ENCODE assay signal across 9 cellular contexts in the genomic region with DNA sequence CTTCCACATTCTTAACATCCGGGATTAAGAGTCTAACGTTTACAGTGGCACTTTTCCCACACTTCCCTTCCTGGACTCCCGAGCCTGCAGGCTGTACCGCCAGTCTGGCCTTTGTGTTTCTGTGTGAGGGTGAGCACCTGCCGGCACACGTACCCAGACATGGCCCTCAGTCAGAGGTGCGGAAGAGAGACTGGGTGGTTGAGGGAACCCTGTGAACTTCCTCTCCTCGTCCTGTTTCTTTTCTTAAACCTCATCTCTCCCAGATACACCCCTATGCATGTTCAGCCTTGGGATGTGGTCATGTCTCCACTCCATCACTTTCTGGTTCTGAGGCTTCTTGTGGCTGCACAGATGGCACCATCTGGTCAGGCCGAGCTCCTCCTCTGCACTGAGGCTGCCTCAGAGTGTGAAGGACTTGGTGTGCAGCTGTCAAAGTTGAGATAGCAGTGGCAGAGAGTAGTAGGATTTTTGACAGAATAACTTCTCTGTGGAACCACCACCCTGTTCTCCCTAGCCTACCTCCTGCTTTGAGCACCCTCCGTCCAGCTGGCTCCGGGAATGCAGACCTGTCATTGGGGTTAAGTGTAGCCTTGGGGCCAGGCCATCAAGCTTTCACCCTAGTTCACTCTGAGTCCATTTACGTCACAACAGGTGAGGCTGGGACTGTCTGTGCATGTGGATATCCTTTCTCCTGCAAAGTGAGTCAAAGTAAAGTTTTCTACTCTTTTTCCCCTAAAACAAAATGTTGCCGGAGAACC. TPM values are rescaled to one million over a fixed set of nuclear protein-coding genes. Genes with fewer than 3 reads are reported as not detected.
DNase-seq lines count a peak whose midpoint lies in the region; ATAC-seq, FAIRE-seq and TF ChIP-seq lines count a peak whose summit lies in the region.
"Had no signal": no experiment of that assay in that cellular context is flagged by ENCODE, and none has a peak within 500 bp of the region (broad histone marks: within the 10 kb centered on the region; RNA-seq: fewer than 3 reads in every experiment).

No MANE protein-coding gene starts in this region.

- H3K36me3 ChIP-seq in HUES64 (ENCODE audit: insufficient read depth, low read length) (peaks cover 99% of the 10 kb centered on the region), left ventricle myocardium inferior (no peaks in the 10 kb centered on the region), testis (ENCODE audit: low read depth, missing control alignments) (no peaks in the 10 kb centered on the region)

- ATAC-seq in GM21576 (IDR thresholded peaks at IDR 0.05; ENCODE audit: unreplicated experiment): peak; percentile 51

- WGBS in HUES64: 90% methylated on average over 12 of the region's 13 CpGs
- WGBS in testis, 2 donors: 77 to 92% methylated on average over 13 of the region's 13 CpGs

- TF ChIP-seq CTCF in GM12865 (IDR thresholded peaks at IDR 0.05; ENCODE audit: insufficient read depth, low read depth, low read length, missing control alignments): no peak
- no peak for TF ChIP-seq CTCF in left ventricle myocardium inferior (IDR thresholded peaks at IDR 0.05; ENCODE audit: borderline replicate concordance)
- no peak for TF ChIP-seq CTCF in testis (IDR thresholded peaks at IDR 0.05)

- peak overlapping the region; percentile 8; the same call in 1 of the 2 replicates for H3K9ac ChIP-seq in HUES64 (ENCODE audit: low read depth, low read length)

- H3K4me1 ChIP-seq in HUES64 (ENCODE audit: insufficient read depth, low read length): peaks cover 27% of the 10 kb centered on the region
- peaks cover 36% of the 10 kb centered on the region for H3K4me1 ChIP-seq in left ventricle myocardium inferior
- H3K4me1 ChIP-seq in testis: no peaks in the 10 kb centered on the region

- no peak overlapping the region for H3K4me3 ChIP-seq in GM12865 (ENCODE audit: low read depth, low read length)
- H3K4me3 ChIP-seq in HUES64 (ENCODE audit: low read length): no peak overlapping the region
- no peak overlapping the region for H3K4me3 ChIP-seq in left ventricle myocardium inferior
- H3K4me3 ChIP-seq in testis: no peak overlapping the region

- intact Hi-C loops in left ventricle myocardium inferior (cut with micrococcal nuclease) (no loop called here), testis (cut with DNase I; ENCODE audit: low total_unique reads) (no loop called here)

- TF ChIP-seq POLR2A in testis (IDR thresholded peaks at IDR 0.05): no peak

- H3K27ac ChIP-seq in HUES64 (ENCODE audit: low read depth, low read length): peak overlapping the region; percentile 34; the same call in 1 of the 2 replicates
- H3K27ac ChIP-seq in left ventricle myocardium inferior (replicated peaks): peak overlapping the region; percentile 57
- no peak overlapping the region for H3K27ac ChIP-seq in testis

- FAIRE-seq in urothelium cell line (lab: Jason Lieb, UNC): no peak
- FAIRE-seq: colon had no signal

- H3K9me3 ChIP-seq in HUES64 (ENCODE audit: insufficient read depth, low read depth, low read length) (no peaks in the 10 kb centered on the region), left ventricle myocardium inferior (replicated peaks) (no peaks in the 10 kb centered on the region), testis (no peaks in the 10 kb centered on the region)

- DNase-seq in GM12865 (ENCODE audit: low read depth) (peak; percentile 93), left ventricle myocardium inferior (peak; percentile 32), GDM1 (lab: John Stamatoyannopoulos, UW) (no peak), urothelium cell line (ENCODE audit: low spot score) (no peak), testis (no peak)
- no peak for DNase-seq in stimulated activated CD4-positive, alpha-beta T cell treated with anti-CD3 and anti-CD28 coated beads, Interleukin-12 subunit alpha, Interleukin-12 subunit beta, amount 100 ng/mL, for 4 hours

- H3K27me3 ChIP-seq in HUES64 (ENCODE audit: insufficient read depth, low read length): no peaks in the 10 kb centered on the region
- H3K27me3 ChIP-seq in left ventricle myocardium inferior (ENCODE audit: low read depth): no peaks in the 10 kb centered on the region
- no peaks in the 10 kb centered on the region for H3K27me3 ChIP-seq in testis

RNA-seq across cellular contexts. Expression of gene VASH2, which starts 31.4 kb away (rescaled TPM):
- polyA plus RNA-seq in HUES64 (2013, experiment 1 of 2): 79.9 TPM
- polyA plus RNA-seq in HUES64 (2013, experiment 2 of 2): 70.5 TPM
- total RNA-seq in left ventricle myocardium inferior: 1.2 TPM
- 10 to 100 TPM in 1 of 2 donors, 1 to 10 TPM in 1; 9.5 to 30.9 TPM for total RNA-seq in testis
- 18.0 TPM for polyA plus RNA-seq in testis (ENCODE audit: insufficient read depth, low read depth, low replicate concordance)

RNA-seq across cellular contexts. Expression of gene ANGEL2, which starts 33.9 kb away (rescaled TPM):
- 28.3 TPM for polyA plus RNA-seq in HUES64 (2013, experiment 1 of 2)
- polyA plus RNA-seq in HUES64 (2013, experiment 2 of 2): 21.7 TPM
- total RNA-seq in left ventricle myocardium inferior (16.4 TPM), testis (10 to 100 TPM; 49.1 to 63.1 TPM)
- polyA plus RNA-seq in testis (ENCODE audit: insufficient read depth, low read depth, low replicate concordance): 20.3 TPM

Comparison
In these comparisons a context has a peak if more than half of its experiments do, and no peak if none do; other contexts are left out.
1. DNase-seq: peak in GM12865 (single experiment) and left ventricle myocardium inferior (single experiment); none in stimulated activated CD4-positive, alpha-beta T cell treated with anti-CD3 and anti-CD28 coated beads, Interleukin-12 subunit alpha, Interleukin-12 subunit beta, amount 100 ng/mL, for 4 hours (single experiment), GDM1 (single experiment), urothelium cell line (single experiment) and testis (single experiment).
2. H3K27ac ChIP-seq: peak in HUES64 (single experiment) and left ventricle myocardium inferior (single experiment); none in testis (0 of 2).